In the genomic region with DNA sequence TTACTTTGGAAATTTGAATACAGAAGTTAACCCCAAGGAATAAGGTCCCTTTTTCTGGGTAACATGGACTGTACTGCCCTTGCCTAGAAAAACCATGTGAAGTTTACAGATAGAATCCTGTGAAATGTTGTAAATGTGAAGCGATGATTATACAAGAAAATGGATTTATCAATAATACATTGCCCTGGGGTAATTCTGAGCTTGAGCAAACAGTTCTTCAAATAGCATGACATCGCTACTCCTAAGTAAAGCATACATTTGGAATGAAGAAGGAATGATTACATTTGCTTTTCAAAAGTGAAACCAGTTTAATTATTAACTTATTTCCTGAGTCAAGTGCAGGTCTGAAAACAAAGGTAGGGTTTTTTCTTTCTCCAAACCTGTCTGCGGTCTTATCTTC, we compare ENCODE assay signal across 23 cellular contexts. TPM values are rescaled to one million over a fixed set of nuclear protein-coding genes. Genes with fewer than 3 reads are reported as not detected.
DNase-seq lines count a peak whose midpoint lies in the region; ATAC-seq and TF ChIP-seq lines count a peak whose summit lies in the region.
"Had no signal": no experiment of that assay in that cellular context is flagged by ENCODE, and none has a peak within 500 bp of the region (broad histone marks: within the 10 kb centered on the region; RNA-seq: fewer than 3 reads in every experiment).

No MANE protein-coding gene starts in this region.

- H3K27me3 Mint-ChIP-seq in activated CD8-positive, alpha-beta T cell treated with anti-CD3 and anti-CD28 coated beads for 36 hours: peaks cover 6% of the 10 kb centered on the region
- H3K27me3 Mint-ChIP-seq: central memory CD8-positive, alpha-beta T cell had no signal

- no peaks in the 10 kb centered on the region for H3K9me3 Mint-ChIP-seq in activated CD8-positive, alpha-beta T cell treated with anti-CD3 and anti-CD28 coated beads for 36 hours
- H3K9me3 Mint-ChIP-seq: H9; T-helper 1 cell treated with Interleukin-12 subunit alpha and Interleukin-12 subunit beta and Interleukin-4 antibody, amounts not matched to agents 30 μg/mL and 1 μg/mL, for 36 hours had no signal

- H2BK5ac ChIP-seq in mesenchymal stem cell (ENCODE audit: low read depth, low read length, poor library complexity, severe bottlenecking): no peak overlapping the region

- H3K36me3 ChIP-seq in mesenchymal stem cell (ENCODE audit: control insufficient read depth in 1 of 2, insufficient read depth in 2 of 2, low read depth in 1 of 2, low read length in 2 of 2) (no peaks in the 10 kb centered on the region), esophagus squamous epithelium (no peaks in the 10 kb centered on the region)
- H3K36me3 ChIP-seq: uterus had no signal

- no peaks in the 10 kb centered on the region for H3K9me3 ChIP-seq in mesenchymal stem cell (ENCODE audit: control insufficient read depth, low read length)
- no peaks in the 10 kb centered on the region for H3K9me3 ChIP-seq in esophagus squamous epithelium
- H3K9me3 ChIP-seq: uterus had no signal

- H3K27ac ChIP-seq in 22Rv1: peak overlapping the region; percentile 90
- peak overlapping the region; percentile 17 for H3K27ac ChIP-seq in mesenchymal stem cell (ENCODE audit: low read length, poor library complexity, severe bottlenecking)
- no peak overlapping the region for H3K27ac ChIP-seq in esophagus squamous epithelium
- H3K27ac ChIP-seq: C4-2B, HL-60, uterus had no signal

- POLR2A ChIA-PET in activated CD8-positive, alpha-beta T cell treated with anti-CD3 and anti-CD28 coated beads for 36 hours (lab: Charles Lee): interaction anchor here (0.6 kb wide), 1 partner anchor 635 kb away, joined by 3 read pairs; no protein-coding TSS in a partner anchor

- no peak overlapping the region for H3K14ac ChIP-seq in mesenchymal stem cell (ENCODE audit: low read length in 2 of 2)

- 90% methylated on average over 2 of the region's 3 CpGs for WGBS in mesenchymal stem cell
- 40 to 64% methylated on average over 3 of the region's 3 CpGs for WGBS in esophagus squamous epithelium, 2 donors

- H3K4me2 ChIP-seq in mesenchymal stem cell (ENCODE audit: low read length, poor library complexity, severe bottlenecking): no peak overlapping the region
- H3K4me2 ChIP-seq: smooth muscle cell had no signal

- H2AK5ac ChIP-seq in mesenchymal stem cell (ENCODE audit: low read length, severe bottlenecking): no peak overlapping the region

- ATAC-seq in HG02610 (IDR thresholded peaks at IDR 0.05; ENCODE audit: unreplicated experiment) (no peak), HG03280 (IDR thresholded peaks at IDR 0.05; ENCODE audit: unreplicated experiment) (no peak)
- ATAC-seq in activated CD8-positive, alpha-beta T cell treated with anti-CD3 and anti-CD28 coated beads for 36 hours: no peak
- ATAC-seq: natural killer cell had no signal

- no peak overlapping the region for H3K4ac ChIP-seq in mesenchymal stem cell (ENCODE audit: low read depth in 1 of 2, low read length in 2 of 2)

- no peaks in the 10 kb centered on the region for H3K36me3 Mint-ChIP-seq in activated CD8-positive, alpha-beta T cell treated with anti-CD3 and anti-CD28 coated beads for 36 hours (ENCODE audit: low read depth)
- H3K36me3 Mint-ChIP-seq: activated CD4-positive, alpha-beta memory T cell treated with anti-CD3 and anti-CD28 coated beads for 36 hours; natural killer cell had no signal

- TF ChIP-seq POLR2A in esophagus squamous epithelium (IDR thresholded peaks at IDR 0.05): no peak

- no peak overlapping the region for H2BK12ac ChIP-seq in mesenchymal stem cell (ENCODE audit: low read length in 2 of 2)

- H3K4me1 ChIP-seq in mesenchymal stem cell (ENCODE audit: control insufficient read depth, insufficient read depth, low read depth, low read length): no peaks in the 10 kb centered on the region
- no peaks in the 10 kb centered on the region for H3K4me1 ChIP-seq in esophagus squamous epithelium
- H3K4me1 ChIP-seq: uterus had no signal

- intact Hi-C loops in esophagus squamous epithelium (cut with DNase I): no loop called here
- intact Hi-C loops in activated CD8-positive, alpha-beta T cell treated with anti-CD3 and anti-CD28 coated beads for 36 hours (cut with micrococcal nuclease): no loop called here

- H4K8ac ChIP-seq in mesenchymal stem cell (ENCODE audit: low read length): no peak overlapping the region

- no peak overlapping the region for H3K23ac ChIP-seq in mesenchymal stem cell (ENCODE audit: low read length in 2 of 2)

- CTCF ChIA-PET in activated CD8-positive, alpha-beta T cell treated with anti-CD3 and anti-CD28 coated beads for 36 hours (lab: Charles Lee): no interaction called here

- H3K4me1 Mint-ChIP-seq in activated CD8-positive, alpha-beta T cell treated with anti-CD3 and anti-CD28 coated beads for 36 hours (ENCODE audit: low read depth): no peaks in the 10 kb centered on the region
- H3K4me1 Mint-ChIP-seq: central memory CD8-positive, alpha-beta T cell; natural killer cell had no signal

- H3K4me3 ChIP-seq in epithelial cell of proximal tubule (ENCODE audit: low read depth, low read length): peak overlapping the region; percentile 37
- H3K4me3 ChIP-seq in mesenchymal stem cell (ENCODE audit: insufficient read depth in 1 of 2, low read depth in 1 of 2, low read length in 2 of 2): no peak overlapping the region
- no peak overlapping the region for H3K4me3 ChIP-seq in esophagus squamous epithelium
- H3K4me3 ChIP-seq: smooth muscle cell, uterus had no signal

- no peak overlapping the region for H3K18ac ChIP-seq in mesenchymal stem cell (ENCODE audit: low read depth in 1 of 2, low read length in 2 of 2)

- no peak overlapping the region for H2BK15ac ChIP-seq in mesenchymal stem cell (ENCODE audit: low read depth, poor library complexity, severe bottlenecking)

- DNase-seq in HuH-7.5 (ENCODE audit: low spot score) (peak; percentile 13), epithelial cell of proximal tubule (ENCODE audit: low read depth) (peak; percentile 18), mesenchymal stem cell (no peak), esophagus squamous epithelium (lab: John Stamatoyannopoulos, UW) (no peak)
- no peak for DNase-seq in activated CD8-positive, alpha-beta T cell treated with anti-CD3 and anti-CD28 coated beads for 36 hours
- DNase-seq: activated CD4-positive, alpha-beta memory T cell treated with anti-CD3 and anti-CD28 coated beads for 36 hours; anterior cingulate cortex; DMS153; H9; KG1; natural killer cell; NCI-H187; SHP77; stimulated activated CD4-positive, alpha-beta T cell treated with anti-CD3 and anti-CD28 coated beads, Interleukin-4, amount 100 ng/mL, for 1 hour; uterus had no signal

- H3K79me1 ChIP-seq in mesenchymal stem cell (replicated peaks; ENCODE audit: low read length, poor library complexity, severe bottlenecking): no peaks in the 10 kb centered on the region

- TF ChIP-seq CTCF in 22Rv1 (IDR thresholded peaks at IDR 0.05): no peak
- no peak for TF ChIP-seq CTCF in epithelial cell of proximal tubule (conservative IDR thresholded peaks at IDR 0.05; ENCODE audit: low read depth, low read length)
- no peak for TF ChIP-seq CTCF in esophagus squamous epithelium (IDR thresholded peaks at IDR 0.05)
- no peak for TF ChIP-seq CTCF in activated CD8-positive, alpha-beta T cell treated with anti-CD3 and anti-CD28 coated beads for 36 hours (IDR thresholded peaks at IDR 0.05)

- no peak overlapping the region for H2BK120ac ChIP-seq in mesenchymal stem cell (ENCODE audit: low read depth, low read length)

- no peak overlapping the region for H4K91ac ChIP-seq in mesenchymal stem cell (ENCODE audit: low read length)

- H2AFZ ChIP-seq in mesenchymal stem cell (ENCODE audit: low read depth, low read length): no peak overlapping the region

- peaks cover 0 to 13% of the 10 kb centered on the region in 2 experiments for H3K27me3 ChIP-seq in mesenchymal stem cell (ENCODE audit: control insufficient read depth in 1 of 2, insufficient read depth in 1 of 2, low read length in 2 of 2)
- H3K27me3 ChIP-seq in esophagus squamous epithelium: no peaks in the 10 kb centered on the region
- H3K27me3 ChIP-seq: uterus had no signal

- H3K27ac Mint-ChIP-seq in activated CD8-positive, alpha-beta T cell treated with anti-CD3 and anti-CD28 coated beads for 36 hours: no peak overlapping the region
- H3K27ac Mint-ChIP-seq: activated CD4-positive, alpha-beta memory T cell treated with anti-CD3 and anti-CD28 coated beads for 36 hours; H9; natural killer cell; T-helper 1 cell treated with Interleukin-12 subunit alpha and Interleukin-12 subunit beta and Interleukin-4 antibody, amounts not matched to agents 30 μg/mL and 1 μg/mL, for 36 hours had no signal

- no peak overlapping the region for H3K4me3 Mint-ChIP-seq in activated CD8-positive, alpha-beta T cell treated with anti-CD3 and anti-CD28 coated beads for 36 hours
- H3K4me3 Mint-ChIP-seq: activated CD4-positive, alpha-beta memory T cell treated with anti-CD3 and anti-CD28 coated beads for 36 hours; central memory CD8-positive, alpha-beta T cell; H9; natural killer cell; T-helper 1 cell treated with Interleukin-12 subunit alpha and Interleukin-12 subunit beta and Interleukin-4 antibody, amounts not matched to agents 30 μg/mL and 1 μg/mL, for 36 hours had no signal

- no peak overlapping the region for H3K9ac ChIP-seq in mesenchymal stem cell (ENCODE audit: low read length)

RNA-seq across cellular contexts. Expression of gene FZD8, which starts 43.3 kb away (rescaled TPM):
- total RNA-seq in epithelial cell of proximal tubule: 8.2 and 13.4 TPM in 2 replicates
- 33.9 TPM for polyA plus RNA-seq in mesenchymal stem cell (2013, experiment 1 of 2)
- 34.8 TPM for polyA plus RNA-seq in mesenchymal stem cell (2013, experiment 2 of 2)
- total RNA-seq in esophagus squamous epithelium: 1 to 10 TPM in 3 of 4 donors, under 1 TPM in 1; 0.53 to 2.3 (median 1.4) TPM
- total RNA-seq in activated CD8-positive, alpha-beta T cell treated with anti-CD3 and anti-CD28 coated beads for 36 hours: under 1 TPM; 0.14 to 0.22 TPM

Comparison
In these comparisons a context has a peak if more than half of its experiments do, and no peak if none do; other contexts are left out.
1. H3K27ac ChIP-seq: peak in 22Rv1 (single experiment) and mesenchymal stem cell (single experiment); none in esophagus squamous epithelium (0 of 4).
2. DNase-seq: peak in HuH-7.5 (single experiment) and epithelial cell of proximal tubule (single experiment); none in mesenchymal stem cell (single experiment), esophagus squamous epithelium (single experiment) and activated CD8-positive, alpha-beta T cell treated with anti-CD3 and anti-CD28 coated beads for 36 hours (single experiment).